Comparison of ENCODE assay signal across 8 cellular contexts in genomic region chr1:178768423-178768822, GRCh38. TPM values are rescaled to one million over a fixed set of nuclear protein-coding genes. Genes with fewer than 3 reads are reported as not detected.
A peak's percentile ranks its signal among the peaks of the same experiment; 100 is the strongest.
DNase-seq lines count a peak whose midpoint lies in the region; ATAC-seq and TF ChIP-seq lines count a peak whose summit lies in the region.

No MANE protein-coding gene starts in this region.

- DNase-seq in Ammon's horn (ENCODE audit: low spot score) (peak; percentile 31), NCI-H2107 treated with DMSO at 0.1 percent for 48 hours (lab: John Stamatoyannopoulos, UW; ENCODE audit: unreplicated experiment) (peak; percentile 26), iPS-NIHi7 (ENCODE audit: extremely low spot score) (peak; percentile 68), upper lobe of right lung (no peak), omental fat pad (ENCODE audit: low spot score) (no peak)
- no peak for DNase-seq in activated naive CD8-positive, alpha-beta T cell treated with anti-CD3 and anti-CD28 coated beads, Interleukin-2, amount 50 U/mL, for 24 hours

- no peak overlapping the region for H3K27ac ChIP-seq in upper lobe of right lung

- H3K4me1 ChIP-seq in upper lobe of right lung = no peaks in the 10 kb centered on the region

- peaks cover 5% of the 10 kb centered on the region for H3K4me1 Mint-ChIP-seq in activated naive CD8-positive, alpha-beta T cell treated with anti-CD3 and anti-CD28 coated beads, Interleukin-2, amount 50 U/mL, for 24 hours

- H3K27me3 Mint-ChIP-seq in activated naive CD8-positive, alpha-beta T cell treated with anti-CD3 and anti-CD28 coated beads, Interleukin-2, amount 50 U/mL, for 24 hours = no peaks in the 10 kb centered on the region

- H3K4me3 ChIP-seq in GM12875 (ENCODE audit: low read depth, low read length) (no peak overlapping the region), upper lobe of right lung (no peak overlapping the region)

- peak; percentile 33 for ATAC-seq in activated naive CD8-positive, alpha-beta T cell treated with anti-CD3 and anti-CD28 coated beads, Interleukin-2, amount 50 U/mL, for 24 hours
- peak; percentile 85 for ATAC-seq in upper lobe of right lung
- ATAC-seq in omental fat pad (ENCODE audit: low FRiP score) = no peak
- no peak for ATAC-seq in GM19324 (IDR thresholded peaks at IDR 0.05; ENCODE audit: low FRiP score, unreplicated experiment)

- intact Hi-C loops in upper lobe of right lung (cut with DNase I) = no loop called here

- no peaks in the 10 kb centered on the region for H3K36me3 ChIP-seq in upper lobe of right lung

- H3K36me3 Mint-ChIP-seq in activated naive CD8-positive, alpha-beta T cell treated with anti-CD3 and anti-CD28 coated beads, Interleukin-2, amount 50 U/mL, for 24 hours (ENCODE audit: low read depth) = peaks cover 31% of the 10 kb centered on the region

- H3K27ac Mint-ChIP-seq in activated naive CD8-positive, alpha-beta T cell treated with anti-CD3 and anti-CD28 coated beads, Interleukin-2, amount 50 U/mL, for 24 hours = no peak overlapping the region

- TF ChIP-seq CTCF in GM12875 (IDR thresholded peaks at IDR 0.05; ENCODE audit: borderline replicate concordance, insufficient read depth, low read depth, low read length) (peak; percentile 83), upper lobe of right lung (IDR thresholded peaks at IDR 0.05) (peak; percentile 72), omental fat pad (IDR thresholded peaks at IDR 0.05) (peak in 1 of 3 donors; percentile 7)

- H3K4me3 Mint-ChIP-seq in activated naive CD8-positive, alpha-beta T cell treated with anti-CD3 and anti-CD28 coated beads, Interleukin-2, amount 50 U/mL, for 24 hours = no peak overlapping the region

- H3K9me3 Mint-ChIP-seq in activated naive CD8-positive, alpha-beta T cell treated with anti-CD3 and anti-CD28 coated beads, Interleukin-2, amount 50 U/mL, for 24 hours = peaks cover 27% of the 10 kb centered on the region

- H3K27me3 ChIP-seq in upper lobe of right lung = no peaks in the 10 kb centered on the region

- no peaks in the 10 kb centered on the region for H3K9me3 ChIP-seq in upper lobe of right lung

RNA-seq across cellular contexts. Expression of gene RALGPS2, which starts 43.4 kb away (rescaled TPM):
- total RNA-seq in upper lobe of right lung (5.3 TPM), omental fat pad (10 to 100 TPM; 13.1 to 32.1 (median 21.4) TPM)

Comparison
In these comparisons a context has a peak if more than half of its experiments do, and no peak if none do; other contexts are left out.
1. DNase-seq: peak in Ammon's horn (single experiment), NCI-H2107 treated with DMSO at 0.1 percent for 48 hours (single experiment) and iPS-NIHi7 (single experiment); none in activated naive CD8-positive, alpha-beta T cell treated with anti-CD3 and anti-CD28 coated beads, Interleukin-2, amount 50 U/mL, for 24 hours (single experiment), upper lobe of right lung (single experiment) and omental fat pad (single experiment).
2. ATAC-seq: peak in activated naive CD8-positive, alpha-beta T cell treated with anti-CD3 and anti-CD28 coated beads, Interleukin-2, amount 50 U/mL, for 24 hours (single experiment) and upper lobe of right lung (single experiment); none in omental fat pad (single experiment) and GM19324 (single experiment).